Comparison of ENCODE assay signal across 13 cellular contexts in genomic region chr3:171320721-171321120, GRCh38.
DNase-seq lines count a peak whose midpoint lies in the region; ATAC-seq and TF ChIP-seq lines count a peak whose summit lies in the region.
"Had no signal": no experiment of that assay in that cellular context is flagged by ENCODE, and none has a peak within 500 bp of the region (broad histone marks: within the 10 kb centered on the region; RNA-seq: fewer than 3 reads in every experiment).

No MANE protein-coding gene starts in this region.

- no peaks in the 10 kb centered on the region for H3K9me3 ChIP-seq in lower lobe of right lung
- H3K9me3 ChIP-seq: neutrophil had no signal

- intact Hi-C loops in lower lobe of right lung (cut with DNase I): no loop called here

- ATAC-seq in lower lobe of right lung: peak; percentile 85 to 87
- no peak for ATAC-seq in HG03378 (IDR thresholded peaks at IDR 0.05; ENCODE audit: unreplicated experiment)
- no peak for ATAC-seq in GM21529 (IDR thresholded peaks at IDR 0.05; ENCODE audit: unreplicated experiment)
- ATAC-seq: activated CD8-positive, alpha-beta T cell treated with anti-CD3 and anti-CD28 coated beads, Interleukin-2, amount 10 ng/mL, durations not matched to agents 7 days and 5 days; activated naive CD4-positive, alpha-beta T cell treated with anti-CD3 and anti-CD28 coated beads, Interleukin-2, amount 50 U/mL, for 72 hours had no signal

- no peaks in the 10 kb centered on the region for H3K36me3 ChIP-seq in lower lobe of right lung
- H3K36me3 ChIP-seq: neutrophil had no signal

- H3K27ac ChIP-seq in lower lobe of right lung (no peak overlapping the region), temporal lobe (ENCODE audit: low read depth, low read length) (peak overlapping the region; percentile 23)
- H3K27ac ChIP-seq: neutrophil had no signal

- H3K4me3 ChIP-seq in lower lobe of right lung: no peak overlapping the region

- no peaks in the 10 kb centered on the region for H3K27me3 ChIP-seq in lower lobe of right lung (ENCODE audit: low read depth)
- H3K27me3 ChIP-seq: neutrophil had no signal

- DNase-seq in NCI-H2171 treated with DMSO at 0.1 percent for 48 hours (lab: John Stamatoyannopoulos, UW) (peak; percentile 95), cerebellar cortex (ENCODE audit: low spot score) (peak; percentile 28), lower lobe of right lung (no peak), CD1c-positive myeloid dendritic cell (ENCODE audit: extremely low spot score) (no peak)
- no peak for DNase-seq in stimulated activated CD4-positive, alpha-beta T cell treated with anti-CD3 and anti-CD28 coated beads, Interleukin-2, amount 100 ng/mL, for 48 hours
- DNase-seq: activated CD8-positive, alpha-beta T cell treated with anti-CD3 and anti-CD28 coated beads, Interleukin-2, amount 10 ng/mL, durations not matched to agents 7 days and 5 days; NCI-H1048; T-helper 2 cell had no signal

- peaks cover 17% of the 10 kb centered on the region for H3K4me1 ChIP-seq in lower lobe of right lung

- no peak for TF ChIP-seq CTCF in lower lobe of right lung (IDR thresholded peaks at IDR 0.05)

Comparison
In these comparisons a context has a peak if more than half of its experiments do, and no peak if none do; other contexts are left out.
1. DNase-seq: peak in NCI-H2171 treated with DMSO at 0.1 percent for 48 hours (single experiment) and cerebellar cortex (single experiment); none in lower lobe of right lung (single experiment), CD1c-positive myeloid dendritic cell (single experiment) and stimulated activated CD4-positive, alpha-beta T cell treated with anti-CD3 and anti-CD28 coated beads, Interleukin-2, amount 100 ng/mL, for 48 hours (0 of 2).
2. ATAC-seq: peak in lower lobe of right lung (2 of 2); none in HG03378 (single experiment) and GM21529 (single experiment).